32 cellular contexts compared by ENCODE assay signal in the genomic region with DNA sequence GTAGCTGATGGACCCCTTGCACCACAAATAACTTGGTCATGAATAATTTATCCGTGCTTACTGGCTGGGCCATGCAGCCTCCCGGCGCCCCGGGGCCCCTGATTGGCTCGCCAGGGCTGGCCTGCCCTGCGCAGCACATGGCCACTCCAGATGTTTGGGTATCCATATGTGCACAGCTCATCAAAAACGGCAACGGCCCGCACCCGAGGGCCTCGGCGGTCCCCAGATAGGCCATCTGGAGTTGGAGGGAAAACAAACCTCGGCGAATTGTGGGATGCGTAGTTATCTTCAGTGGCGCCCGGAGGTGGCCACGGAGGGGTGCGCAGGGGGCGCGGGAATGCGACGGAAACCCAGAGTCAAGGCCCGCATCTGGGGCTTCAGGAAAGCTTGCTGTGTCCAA.
"Had no signal": no experiment of that assay in that cellular context is flagged by ENCODE, and none has a peak within 500 bp of the region (broad histone marks: within the 10 kb centered on the region; RNA-seq: fewer than 3 reads in every experiment).

No MANE protein-coding gene starts in this region.

- H3K36me3 ChIP-seq: adrenal gland, ascending aorta, brain microvascular endothelial cell, esophagus squamous epithelium, gastroesophageal sphincter had no signal

- H3K27ac Mint-ChIP-seq: activated CD4-positive, alpha-beta memory T cell treated with anti-CD3 and anti-CD28 coated beads for 36 hours; activated CD4-positive, alpha-beta T cell treated with anti-CD3 and anti-CD28 coated beads for 36 hours; activated CD4-positive, alpha-beta T cell treated with anti-CD3 and anti-CD28 coated beads, Interleukin-2, amount 10 ng/mL, durations not matched to agents 24 days and 14 days; activated CD8-positive, alpha-beta memory T cell treated with anti-CD3 and anti-CD28 coated beads, Interleukin-2, amount 10 ng/mL, durations not matched to agents 7 days and 5 days; activated CD8-positive, alpha-beta T cell treated with anti-CD3 and anti-CD28 coated beads, Interleukin-2, amount 10 ng/mL, durations not matched to agents 7 days and 5 days; activated naive CD4-positive, alpha-beta T cell treated with anti-CD3 and anti-CD28 coated beads for 36 hours; activated naive CD4-positive, alpha-beta T cell treated with anti-CD3 and anti-CD28 coated beads, Interleukin-2, amount 50 U/mL, for 24 hours; activated naive CD8-positive, alpha-beta T cell treated with anti-CD3 and anti-CD28 coated beads for 36 hours; activated naive CD8-positive, alpha-beta T cell treated with anti-CD3 and anti-CD28 coated beads, Interleukin-2, amount 50 U/mL, for 24 hours; activated T-helper 1 cell treated with anti-CD3 and anti-CD28 coated beads, Interleukin-12 subunit alpha, Interleukin-12 subunit beta, Interleukin-2, Interleukin-4 antibody, amounts not matched to agents 30 ng/mL and 10 ng/mL and 1 ng/mL, durations not matched to agents 14 hours and 24 hours and 36 hours; activated T-helper 2 cell treated with anti-CD3 and anti-CD28 coated beads, Interferon-gamma antibody, Interleukin-2, Interleukin-4, amounts not matched to agents 10 μg/mL and 5 μg/mL and 100 μg/mL, durations not matched to agents 14 hours and 24 hours and 36 hours; dendritic cell treated with granulocyte-macrophage colony-stimulating factor and Interleukin-4, amounts not matched to agents 40 ng/mL and 50 ng/mL, for 4 days; endodermal cell had no signal

- H3K27me3 Mint-ChIP-seq: activated CD4-positive, alpha-beta memory T cell treated with anti-CD3 and anti-CD28 coated beads for 36 hours; activated CD4-positive, alpha-beta T cell treated with anti-CD3 and anti-CD28 coated beads for 36 hours; activated naive CD4-positive, alpha-beta T cell treated with anti-CD3 and anti-CD28 coated beads, Interleukin-2, amount 50 U/mL, for 24 hours; activated naive CD8-positive, alpha-beta T cell treated with anti-CD3 and anti-CD28 coated beads for 36 hours; activated naive CD8-positive, alpha-beta T cell treated with anti-CD3 and anti-CD28 coated beads, Interleukin-2, amount 50 U/mL, for 24 hours; central memory CD8-positive, alpha-beta T cell; dendritic cell treated with granulocyte-macrophage colony-stimulating factor and Interleukin-4, amounts not matched to agents 40 ng/mL and 50 ng/mL, for 4 days had no signal

- H3K27ac ChIP-seq: adrenal gland, ascending aorta, brain microvascular endothelial cell, coronary artery, esophagus squamous epithelium, gastroesophageal sphincter had no signal

- DNase-seq: activated CD4-positive, alpha-beta memory T cell treated with anti-CD3 and anti-CD28 coated beads for 36 hours; activated CD4-positive, alpha-beta T cell treated with anti-CD3 and anti-CD28 coated beads for 36 hours; activated CD4-positive, alpha-beta T cell treated with anti-CD3 and anti-CD28 coated beads, Interleukin-2, amount 10 ng/mL, durations not matched to agents 24 days and 14 days; activated CD4-positive, CD25-positive, alpha-beta regulatory T cell; activated CD4-positive, CD25-positive, alpha-beta regulatory T cell treated with anti-CD3 and anti-CD28 coated beads, Interleukin-2, amount 50 U/mL, for 72 hours; activated CD8-positive, alpha-beta memory T cell treated with anti-CD3 and anti-CD28 coated beads, Interleukin-2, amount 10 ng/mL, durations not matched to agents 7 days and 5 days; activated CD8-positive, alpha-beta memory T cell treated with anti-CD3 and anti-CD28 coated beads, Interleukin-2, amount 50 U/mL, for 4 hours; activated CD8-positive, alpha-beta T cell treated with anti-CD3 and anti-CD28 coated beads, Interleukin-2, amount 10 ng/mL, durations not matched to agents 7 days and 5 days; activated effector memory CD4-positive, alpha-beta T cell treated with anti-CD3 and anti-CD28 coated beads, Interleukin-2, amount 50 U/mL, for 16 hours; activated naive CD4-positive, alpha-beta T cell treated with anti-CD3 and anti-CD28 coated beads for 36 hours; activated naive CD8-positive, alpha-beta T cell treated with anti-CD3 and anti-CD28 coated beads for 36 hours; activated naive CD8-positive, alpha-beta T cell treated with anti-CD3 and anti-CD28 coated beads, Interleukin-2, amount 50 U/mL, for 24 hours; activated T-cell treated with anti-CD3 and anti-CD28 coated beads, Interleukin-2, amount 50 U/mL, for 1 hour; activated T-cell treated with anti-CD3 and anti-CD28 coated beads, Interleukin-2, amount 50 U/mL, for 48 hours; adrenal gland; brain microvascular endothelial cell; dorsolateral prefrontal cortex; effector memory CD4-positive, alpha-beta T cell; endodermal cell; erythroblast; esophagus squamous epithelium; foreskin melanocyte; T-helper 2 cell had no signal

- ATAC-seq: activated CD4-positive, alpha-beta T cell treated with anti-CD3 and anti-CD28 coated beads for 36 hours; activated CD8-positive, alpha-beta memory T cell treated with anti-CD3 and anti-CD28 coated beads, Interleukin-2, amount 10 ng/mL, durations not matched to agents 7 days and 5 days; activated CD8-positive, alpha-beta T cell treated with anti-CD3 and anti-CD28 coated beads, Interleukin-2, amount 10 ng/mL, durations not matched to agents 7 days and 5 days; activated naive CD8-positive, alpha-beta T cell treated with anti-CD3 and anti-CD28 coated beads, Interleukin-2, amount 50 U/mL, for 24 hours; gastroesophageal sphincter had no signal

- FAIRE-seq: bronchial epithelial cell had no signal

- H3K4me1 ChIP-seq: adrenal gland, ascending aorta, gastroesophageal sphincter had no signal

- H3K36me3 Mint-ChIP-seq: activated CD4-positive, alpha-beta memory T cell treated with anti-CD3 and anti-CD28 coated beads for 36 hours; activated naive CD4-positive, alpha-beta T cell treated with anti-CD3 and anti-CD28 coated beads, Interleukin-2, amount 50 U/mL, for 24 hours; activated naive CD8-positive, alpha-beta T cell treated with anti-CD3 and anti-CD28 coated beads for 36 hours had no signal

- H3K4me3 Mint-ChIP-seq: activated CD4-positive, alpha-beta memory T cell treated with anti-CD3 and anti-CD28 coated beads for 36 hours; activated CD4-positive, alpha-beta T cell treated with anti-CD3 and anti-CD28 coated beads for 36 hours; activated CD4-positive, alpha-beta T cell treated with anti-CD3 and anti-CD28 coated beads, Interleukin-2, amount 10 ng/mL, durations not matched to agents 24 days and 14 days; activated CD8-positive, alpha-beta memory T cell treated with anti-CD3 and anti-CD28 coated beads, Interleukin-2, amount 10 ng/mL, durations not matched to agents 7 days and 5 days; activated CD8-positive, alpha-beta T cell treated with anti-CD3 and anti-CD28 coated beads, Interleukin-2, amount 10 ng/mL, durations not matched to agents 7 days and 5 days; activated naive CD4-positive, alpha-beta T cell treated with anti-CD3 and anti-CD28 coated beads for 36 hours; activated naive CD4-positive, alpha-beta T cell treated with anti-CD3 and anti-CD28 coated beads, Interleukin-2, amount 50 U/mL, for 24 hours; activated naive CD8-positive, alpha-beta T cell treated with anti-CD3 and anti-CD28 coated beads for 36 hours; activated naive CD8-positive, alpha-beta T cell treated with anti-CD3 and anti-CD28 coated beads, Interleukin-2, amount 50 U/mL, for 24 hours; activated T-helper 1 cell treated with anti-CD3 and anti-CD28 coated beads, Interleukin-12 subunit alpha, Interleukin-12 subunit beta, Interleukin-2, Interleukin-4 antibody, amounts not matched to agents 30 ng/mL and 10 ng/mL and 1 ng/mL, durations not matched to agents 14 hours and 24 hours and 36 hours; central memory CD8-positive, alpha-beta T cell; dendritic cell treated with granulocyte-macrophage colony-stimulating factor and Interleukin-4, amounts not matched to agents 40 ng/mL and 50 ng/mL, for 4 days; endodermal cell had no signal

- H3K4me3 ChIP-seq: adrenal gland, ascending aorta, coronary artery, dorsolateral prefrontal cortex, esophagus squamous epithelium, gastroesophageal sphincter had no signal

- H3K9me3 Mint-ChIP-seq: activated CD4-positive, alpha-beta memory T cell treated with anti-CD3 and anti-CD28 coated beads for 36 hours; activated naive CD4-positive, alpha-beta T cell treated with anti-CD3 and anti-CD28 coated beads for 36 hours; activated naive CD4-positive, alpha-beta T cell treated with anti-CD3 and anti-CD28 coated beads, Interleukin-2, amount 50 U/mL, for 24 hours; activated naive CD8-positive, alpha-beta T cell treated with anti-CD3 and anti-CD28 coated beads for 36 hours; activated naive CD8-positive, alpha-beta T cell treated with anti-CD3 and anti-CD28 coated beads, Interleukin-2, amount 50 U/mL, for 24 hours; activated T-helper 1 cell treated with anti-CD3 and anti-CD28 coated beads, Interleukin-12 subunit alpha, Interleukin-12 subunit beta, Interleukin-2, Interleukin-4 antibody, amounts not matched to agents 30 ng/mL and 10 ng/mL and 1 ng/mL, durations not matched to agents 14 hours and 24 hours and 36 hours; activated T-helper 2 cell treated with anti-CD3 and anti-CD28 coated beads, Interferon-gamma antibody, Interleukin-2, Interleukin-4, amounts not matched to agents 10 μg/mL and 5 μg/mL and 100 μg/mL, durations not matched to agents 14 hours and 24 hours and 36 hours; central memory CD8-positive, alpha-beta T cell; dendritic cell treated with granulocyte-macrophage colony-stimulating factor and Interleukin-4, amounts not matched to agents 40 ng/mL and 50 ng/mL, for 4 days had no signal

- H3K4me1 Mint-ChIP-seq: activated CD4-positive, alpha-beta T cell treated with anti-CD3 and anti-CD28 coated beads for 36 hours; activated CD4-positive, alpha-beta T cell treated with anti-CD3 and anti-CD28 coated beads, Interleukin-2, amount 10 ng/mL, durations not matched to agents 24 days and 14 days; activated CD8-positive, alpha-beta memory T cell treated with anti-CD3 and anti-CD28 coated beads, Interleukin-2, amount 10 ng/mL, durations not matched to agents 7 days and 5 days; activated naive CD4-positive, alpha-beta T cell treated with anti-CD3 and anti-CD28 coated beads, Interleukin-2, amount 50 U/mL, for 24 hours; activated naive CD8-positive, alpha-beta T cell treated with anti-CD3 and anti-CD28 coated beads, Interleukin-2, amount 50 U/mL, for 24 hours had no signal

- H3K9me3 ChIP-seq: adrenal gland, ascending aorta, esophagus squamous epithelium had no signal

- H3K27me3 ChIP-seq: adrenal gland, ascending aorta had no signal
